In the genomic region with DNA sequence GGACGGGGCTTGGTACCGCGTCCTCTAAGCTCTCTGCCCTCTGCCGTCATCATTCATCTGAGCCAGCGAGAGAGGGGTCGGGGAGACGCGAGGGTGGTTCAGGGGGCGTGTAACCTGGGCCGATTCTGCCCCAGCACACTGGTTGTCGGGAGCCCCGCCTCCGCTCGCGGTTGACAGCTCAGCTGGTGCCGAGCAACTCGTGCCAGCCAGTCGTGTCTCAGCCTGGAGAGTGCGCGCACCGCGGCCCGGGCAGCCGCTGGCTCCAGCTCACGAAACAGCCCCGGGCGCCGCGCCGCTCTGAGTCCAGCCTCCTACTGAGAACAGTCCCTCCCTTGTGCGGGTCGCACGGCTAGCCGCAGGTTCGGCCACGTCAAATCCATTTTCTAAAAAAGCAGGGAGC, we compare ENCODE assay signal across 8 cellular contexts. TPM values are rescaled to one million over a fixed set of nuclear protein-coding genes. Genes with fewer than 3 reads are reported as not detected.
DNase-seq lines count a peak whose midpoint lies in the region; ATAC-seq and TF ChIP-seq lines count a peak whose summit lies in the region.
"Not testable (repeated sequence)": the region's sequence is repeated elsewhere in the genome, so short reads cannot be mapped to it uniquely, and the experiment has no call there.

A gene (plus strand): TSS at position 209 of the 400 bp plus-strand sequence. CDS start 347 bp downstream, outside the sequence.

- H3K4me1 Mint-ChIP-seq in CD4-positive, CD25-positive, alpha-beta regulatory T cell; activated CD4-positive, alpha-beta T cell treated with anti-CD3 and anti-CD28 coated beads, Interleukin-2, amount 10 ng/mL, durations not matched to agents 7 days and 5 days; endothelial cell (ENCODE audit: unreplicated experiment): not testable (repeated sequence)

- H3K36me3 ChIP-seq in CD4-positive, CD25-positive, alpha-beta regulatory T cell (ENCODE audit: control insufficient read depth, insufficient read depth, low read length); right lobe of liver: not testable (repeated sequence)

- not testable (repeated sequence) for TF ChIP-seq POLR2A in right lobe of liver (IDR thresholded peaks at IDR 0.05)

- not testable (repeated sequence) for H3K4me1 ChIP-seq in CD4-positive, CD25-positive, alpha-beta regulatory T cell (ENCODE audit: control insufficient read depth, insufficient read depth, low read length, poor library complexity, severe bottlenecking); right lobe of liver

- H3K27me3 Mint-ChIP-seq in CD4-positive, CD25-positive, alpha-beta regulatory T cell; activated CD4-positive, alpha-beta T cell treated with anti-CD3 and anti-CD28 coated beads, Interleukin-2, amount 10 ng/mL, durations not matched to agents 7 days and 5 days; endothelial cell (ENCODE audit: unreplicated experiment): not testable (repeated sequence)

- intact Hi-C loops in right lobe of liver (cut with DNase I), result not testable (repeated sequence)

- TF ChIP-seq CTCF in endothelial cell (IDR thresholded peaks at IDR 0.05; ENCODE audit: unreplicated experiment); right lobe of liver (IDR thresholded peaks at IDR 0.05): not testable (repeated sequence)

- DNase-seq in CD4-positive, CD25-positive, alpha-beta regulatory T cell, result peak in 2 of 3 donors; percentile 2 to 35
- DNase-seq in M059J (ENCODE audit: low read depth); skeletal muscle cell (ENCODE audit: low read depth): not testable (repeated sequence)
- peak; percentile 9 for DNase-seq in activated CD4-positive, alpha-beta T cell treated with anti-CD3 and anti-CD28 coated beads, Interleukin-2, amount 10 ng/mL, durations not matched to agents 7 days and 5 days
- peak; percentile 59 for DNase-seq in activated naive CD4-positive, alpha-beta T cell treated with Interleukin-2 at 50 U/mL for 16 hours
- DNase-seq in endothelial cell (ENCODE audit: low spot score) (peak; percentile 3), right lobe of liver (peak in 2 of 3 donors; percentile 27 to 56)
- DNase-seq in stimulated activated CD8-positive, alpha-beta memory T cell treated with anti-CD3 and anti-CD28 coated beads, Interleukin-7, amount 100 ng/mL, for 48 hours (ENCODE audit: extremely low read depth in 1 of 2, low read depth in 1 of 2), result peak; percentile 21 to 34

- ATAC-seq in CD4-positive, CD25-positive, alpha-beta regulatory T cell (ENCODE audit: low read depth in 2 of 2), result peak; percentile 88 to 93
- peak; percentile 95 to 97 (median 96) for ATAC-seq in right lobe of liver

- H3K27ac ChIP-seq in CD4-positive, CD25-positive, alpha-beta regulatory T cell (ENCODE audit: insufficient read depth, low read length, poor library complexity, severe bottlenecking); right lobe of liver: not testable (repeated sequence)

- not testable (repeated sequence) for H3K4me3 ChIP-seq in CD4-positive, CD25-positive, alpha-beta regulatory T cell (ENCODE audit: low read depth, low read length); right lobe of liver
- peak within 1 kb of the TSS; percentile 21 for H3K4me3 ChIP-seq in skeletal muscle cell (ENCODE audit: low read depth, low read length)

- no CpG with 5 or more reads among the region's 36 CpGs for WGBS in right lobe of liver (ENCODE audit: insufficient coverage, low coverage, low lambda C conversion rate, missing lambda C conversion rate)

- H3K9me3 ChIP-seq in CD4-positive, CD25-positive, alpha-beta regulatory T cell (ENCODE audit: control insufficient read depth in 2 of 2, low read length in 2 of 2); right lobe of liver: not testable (repeated sequence)

- POLR2A ChIA-PET in activated CD4-positive, alpha-beta T cell treated with anti-CD3 and anti-CD28 coated beads, Interleukin-2, amount 10 ng/mL, durations not matched to agents 7 days and 5 days (lab: Charles Lee), result not testable (repeated sequence)

- H3K9me3 Mint-ChIP-seq in CD4-positive, CD25-positive, alpha-beta regulatory T cell; activated CD4-positive, alpha-beta T cell treated with anti-CD3 and anti-CD28 coated beads, Interleukin-2, amount 10 ng/mL, durations not matched to agents 7 days and 5 days; endothelial cell (ENCODE audit: unreplicated experiment): not testable (repeated sequence)

- H3K4me3 Mint-ChIP-seq in CD4-positive, CD25-positive, alpha-beta regulatory T cell, result peak within 1 kb of the TSS in 2 of 4 donors; percentile 66 to 80
- H3K4me3 Mint-ChIP-seq in activated CD4-positive, alpha-beta T cell treated with anti-CD3 and anti-CD28 coated beads, Interleukin-2, amount 10 ng/mL, durations not matched to agents 7 days and 5 days, result peak within 1 kb of the TSS; percentile 52
- H3K4me3 Mint-ChIP-seq in endothelial cell (ENCODE audit: unreplicated experiment), result not testable (repeated sequence)

- H3K27ac Mint-ChIP-seq in CD4-positive, CD25-positive, alpha-beta regulatory T cell; activated CD4-positive, alpha-beta T cell treated with anti-CD3 and anti-CD28 coated beads, Interleukin-2, amount 10 ng/mL, durations not matched to agents 7 days and 5 days; endothelial cell (ENCODE audit: unreplicated experiment): not testable (repeated sequence)

- CTCF ChIA-PET in activated CD4-positive, alpha-beta T cell treated with anti-CD3 and anti-CD28 coated beads, Interleukin-2, amount 10 ng/mL, durations not matched to agents 7 days and 5 days (lab: Charles Lee), result not testable (repeated sequence)

- not testable (repeated sequence) for H3K36me3 Mint-ChIP-seq in CD4-positive, CD25-positive, alpha-beta regulatory T cell; activated CD4-positive, alpha-beta T cell treated with anti-CD3 and anti-CD28 coated beads, Interleukin-2, amount 10 ng/mL, durations not matched to agents 7 days and 5 days (ENCODE audit: low read depth); endothelial cell (ENCODE audit: low read depth, unreplicated experiment)

- H3K27me3 ChIP-seq in CD4-positive, CD25-positive, alpha-beta regulatory T cell (ENCODE audit: control insufficient read depth, insufficient read depth, low read length); right lobe of liver: not testable (repeated sequence)

RNA-seq across cellular contexts. Expression of the gene that starts here (rescaled TPM):
- total RNA-seq in CD4-positive, CD25-positive, alpha-beta regulatory T cell, result 50.8 TPM
- 10 to 100 TPM; 22.3 to 36.1 (median 33.4) TPM for polyA plus RNA-seq in CD4-positive, CD25-positive, alpha-beta regulatory T cell
- total RNA-seq in M059J (2014; rRNA removed; shearing (Covaris generic)), result 28.9 and 38.6 TPM in 2 replicates
- 10 to 100 TPM; 30.2 to 30.6 TPM for total RNA-seq in activated CD4-positive, alpha-beta T cell treated with anti-CD3 and anti-CD28 coated beads, Interleukin-2, amount 10 ng/mL, durations not matched to agents 7 days and 5 days
- 9.4 TPM for total RNA-seq in endothelial cell (ENCODE audit: unreplicated experiment)
- 100 to 1,000 TPM in 1 of 6 experiments, 10 to 100 TPM in 5; 36.3 to 129 (median 57.9) TPM for total RNA-seq in right lobe of liver
